In genomic region chr1:3293563-3294080, GRCh38 we compare ENCODE assay signal across 17 cellular contexts.
DNase-seq lines count a peak whose midpoint lies in the region; ATAC-seq, FAIRE-seq and TF ChIP-seq lines count a peak whose summit lies in the region.
"Had no signal": no experiment of that assay in that cellular context is flagged by ENCODE, and none has a peak within 500 bp of the region (broad histone marks: within the 10 kb centered on the region; RNA-seq: fewer than 3 reads in every experiment).

No MANE protein-coding gene starts in this region.

- no peaks in the 10 kb centered on the region for H4K20me1 ChIP-seq in HepG2 (ENCODE audit: insufficient read depth, low read length)

- no peaks in the 10 kb centered on the region for H3K9me3 Mint-ChIP-seq in activated T-cell treated with anti-CD3 and anti-CD28 coated beads, Interleukin-2, amount 50 U/mL, for 24 hours
- H3K9me3 Mint-ChIP-seq: CD4-positive, CD25-positive, alpha-beta regulatory T cell had no signal

- intact Hi-C loops in HepG2 (cut with micrococcal nuclease; ENCODE audit: unreplicated experiment) (loop anchor here (1.0 to 2.0 kb wide), 3 partner anchors 27 to 75 kb away; no protein-coding TSS in a partner anchor), right lobe of liver (cut with DNase I) (no loop called here), stomach (cut with DNase I; ENCODE audit: low total_unique reads) (no loop called here)

- no peaks in the 10 kb centered on the region for H3K79me1 ChIP-seq in mesenchymal stem cell (replicated peaks; ENCODE audit: low read length, poor library complexity, severe bottlenecking)

- CTCF ChIA-PET in HepG2 (lab: Yijun Ruan, JAX; ENCODE audit: low intra/inter-chr PET ratio, low total read pairs), result interaction anchor here (0.8 to 1.6 kb wide), 2 partner anchors 55 to 116 kb away, joined by 3 to 6 read pairs; no protein-coding TSS in a partner anchor

- H3K4me1 ChIP-seq in HepG2 (ENCODE audit: insufficient read depth, low read length) (peaks cover 74% of the 10 kb centered on the region), right lobe of liver (no peaks in the 10 kb centered on the region), mesenchymal stem cell (ENCODE audit: control insufficient read depth, insufficient read depth, low read depth, low read length) (no peaks in the 10 kb centered on the region), stomach (peaks cover 0 to 8% (median 6%) of the 10 kb centered on the region in 4 donors)

- no peak overlapping the region for H3K18ac ChIP-seq in mesenchymal stem cell (ENCODE audit: low read depth in 1 of 2, low read length in 2 of 2)

- H2AFZ ChIP-seq in HepG2 (ENCODE audit: low read length), result no peak overlapping the region
- no peak overlapping the region for H2AFZ ChIP-seq in mesenchymal stem cell (ENCODE audit: low read depth, low read length)

- H3K4me3 Mint-ChIP-seq in activated T-cell treated with anti-CD3 and anti-CD28 coated beads, Interleukin-2, amount 50 U/mL, for 24 hours, result no peak overlapping the region

- H3K27me3 ChIP-seq in HepG2 (ENCODE audit: control insufficient read depth in 1 of 2, insufficient read depth in 2 of 2, low read length in 2 of 2) (no peaks in the 10 kb centered on the region), right lobe of liver (no peaks in the 10 kb centered on the region), mesenchymal stem cell (ENCODE audit: control insufficient read depth in 1 of 2, insufficient read depth in 1 of 2, low read length in 2 of 2) (peaks cover 12 to 95% of the 10 kb centered on the region in 2 experiments), stomach (peaks cover 0 to 23% (median 0%) of the 10 kb centered on the region in 3 donors)

- peak overlapping the region; percentile 12 to 63 (median 51); a peak in 5 of 6 replicates for H3K4me3 ChIP-seq in HepG2 (replicated peaks in 1 of 3; ENCODE audit: insufficient read depth in 1 of 3, low read depth in 2 of 3, low read length in 3 of 3)
- no peak overlapping the region for H3K4me3 ChIP-seq in right lobe of liver
- no peak overlapping the region for H3K4me3 ChIP-seq in mesenchymal stem cell (ENCODE audit: insufficient read depth in 1 of 2, low read depth in 1 of 2, low read length in 2 of 2)
- H3K4me3 ChIP-seq in stomach, result no peak overlapping the region

- peak; percentile 32; the same call in 1 of the 2 replicates for TF ChIP-seq CTCF in HepG2 (CRISPR knock-in tag; IDR thresholded peaks at IDR 0.05)
- TF ChIP-seq CTCF in right lobe of liver (IDR thresholded peaks at IDR 0.05), result no peak
- TF ChIP-seq CTCF in stomach (IDR thresholded peaks at IDR 0.05), result no peak

- FAIRE-seq in HepG2 (lab: Jason Lieb, UNC), result no peak
- FAIRE-seq: GM12891 had no signal

- no peak overlapping the region for H2BK120ac ChIP-seq in mesenchymal stem cell (ENCODE audit: low read depth, low read length)

- no peak overlapping the region for H3K14ac ChIP-seq in mesenchymal stem cell (ENCODE audit: low read length in 2 of 2)

- no peak for TF ChIP-seq RAD21 in HepG2 (CRISPR knock-in tag; IDR thresholded peaks at IDR 0.05)

- H3K27me3 Mint-ChIP-seq in activated T-cell treated with anti-CD3 and anti-CD28 coated beads, Interleukin-2, amount 50 U/mL, for 24 hours, result no peaks in the 10 kb centered on the region
- H3K27me3 Mint-ChIP-seq: CD4-positive, CD25-positive, alpha-beta regulatory T cell had no signal

- no peak overlapping the region for H4K91ac ChIP-seq in mesenchymal stem cell (ENCODE audit: low read length)

- H3K9me3 ChIP-seq in HepG2 (ENCODE audit: low read length) (no peaks in the 10 kb centered on the region), right lobe of liver (no peaks in the 10 kb centered on the region), mesenchymal stem cell (ENCODE audit: control insufficient read depth, low read length) (peaks cover 5% of the 10 kb centered on the region), stomach (no peaks in the 10 kb centered on the region)

- peak overlapping the region; percentile 90 for H3K4me2 ChIP-seq in HepG2 (ENCODE audit: low read depth, low read length)
- no peak overlapping the region for H3K4me2 ChIP-seq in mesenchymal stem cell (ENCODE audit: low read length, poor library complexity, severe bottlenecking)

- peak overlapping the region; percentile 66 for H3K9ac ChIP-seq in HepG2 (ENCODE audit: insufficient read depth, low read depth, low read length)
- no peak overlapping the region for H3K9ac ChIP-seq in mesenchymal stem cell (ENCODE audit: low read length)

- TF ChIP-seq POLR2A in HepG2 (IDR thresholded peaks at IDR 0.05; ENCODE audit: insufficient read depth in 1 of 2, low read depth in 2 of 2, low read length in 2 of 2) (no peak), right lobe of liver (IDR thresholded peaks at IDR 0.05) (no peak), stomach (IDR thresholded peaks at IDR 0.05) (no peak)

- in situ Hi-C loops in HepG2 (cut with HindIII; ENCODE audit: extremely low pct_ligation_motif_present, low pct_unique_long_range_greater_than_20kb), result loop anchor here (25.0 kb wide), 1 partner anchor 231 kb away; the partner anchor contains the start of gene PRDM16

- peak overlapping the region; percentile 45 for H2BK15ac ChIP-seq in mesenchymal stem cell (ENCODE audit: low read depth, poor library complexity, severe bottlenecking)

- H3K27ac ChIP-seq in HepG2 (ENCODE audit: extremely low read length, insufficient read depth, low read length) (peak overlapping the region; percentile 68), right lobe of liver (no peak overlapping the region), mesenchymal stem cell (ENCODE audit: low read length, poor library complexity, severe bottlenecking) (no peak overlapping the region), stomach (no peak overlapping the region)

- peak; percentile 63 for ATAC-seq in HepG2
- no peak for ATAC-seq in right lobe of liver
- ATAC-seq in GM21619 (IDR thresholded peaks at IDR 0.05; ENCODE audit: unreplicated experiment), result no peak
- ATAC-seq in GM18511 (IDR thresholded peaks at IDR 0.05; ENCODE audit: unreplicated experiment), result no peak
- ATAC-seq: Right ventricle myocardium inferior had no signal

- H3K36me3 Mint-ChIP-seq in activated T-cell treated with anti-CD3 and anti-CD28 coated beads, Interleukin-2, amount 50 U/mL, for 24 hours (ENCODE audit: low read depth), result no peaks in the 10 kb centered on the region
- H3K36me3 Mint-ChIP-seq: CD4-positive, CD25-positive, alpha-beta regulatory T cell had no signal

- no peak overlapping the region for H2BK12ac ChIP-seq in mesenchymal stem cell (ENCODE audit: low read length in 2 of 2)

- BruUV-seq in HepG2 (replicated peaks; lab: Mats Ljungman, UMichigan), result no TSS peak

- 9% methylated on average over 11 of the region's 23 CpGs for WGBS in HepG2 (ENCODE audit: low lambda C conversion rate)
- WGBS in right lobe of liver (ENCODE audit: insufficient coverage, low coverage, low lambda C conversion rate, missing lambda C conversion rate), result 56% methylated on average over 8 of the region's 23 CpGs
- 89% methylated on average over 23 of the region's 23 CpGs for WGBS in mesenchymal stem cell
- WGBS in stomach, 5 donors, result 69 to 88% (median 82%) methylated on average over 17 to 23 of the region's 23 CpGs

- H3K79me2 ChIP-seq in HepG2 (ENCODE audit: insufficient read depth, low read length), result no peaks in the 10 kb centered on the region

- no peak overlapping the region for H3K4ac ChIP-seq in mesenchymal stem cell (ENCODE audit: low read depth in 1 of 2, low read length in 2 of 2)

- POLR2A ChIA-PET in HepG2 (lab: Yijun Ruan, JAX), result interaction anchor here (0.6 to 3.0 kb wide), 7 partner anchors 20 to 72 kb away, joined by 3 to 29 read pairs (median 4); no protein-coding TSS in a partner anchor

- TF ChIP-seq EP300 in HepG2 (IDR thresholded peaks at IDR 0.05; ENCODE audit: low read depth in 2 of 2, low read length in 2 of 2) (no peak), HepG2 (CRISPR knock-in tag; IDR thresholded peaks at IDR 0.05; ENCODE audit: borderline replicate concordance) (no peak), stomach (IDR thresholded peaks at IDR 0.05) (no peak)

- no peak overlapping the region for H3K23ac ChIP-seq in mesenchymal stem cell (ENCODE audit: low read length in 2 of 2)

- H2BK5ac ChIP-seq in mesenchymal stem cell (ENCODE audit: low read depth, low read length, poor library complexity, severe bottlenecking), result no peak overlapping the region

- no peak overlapping the region for H3K27ac Mint-ChIP-seq in activated T-cell treated with anti-CD3 and anti-CD28 coated beads, Interleukin-2, amount 50 U/mL, for 24 hours
- H3K27ac Mint-ChIP-seq: CD4-positive, CD25-positive, alpha-beta regulatory T cell had no signal

- H3K4me1 Mint-ChIP-seq in activated T-cell treated with anti-CD3 and anti-CD28 coated beads, Interleukin-2, amount 50 U/mL, for 24 hours (ENCODE audit: low read depth), result no peaks in the 10 kb centered on the region
- H3K4me1 Mint-ChIP-seq: CD4-positive, CD25-positive, alpha-beta regulatory T cell had no signal

- H3K36me3 ChIP-seq in HepG2 (replicated peaks in 1 of 2; ENCODE audit: control insufficient read depth in 1 of 2, insufficient read depth in 2 of 2, low read length in 2 of 2) (no peaks in the 10 kb centered on the region), right lobe of liver (no peaks in the 10 kb centered on the region), mesenchymal stem cell (ENCODE audit: control insufficient read depth in 1 of 2, insufficient read depth in 2 of 2, low read depth in 1 of 2, low read length in 2 of 2) (no peaks in the 10 kb centered on the region), stomach (no peaks in the 10 kb centered on the region)

- no peak overlapping the region for H4K8ac ChIP-seq in mesenchymal stem cell (ENCODE audit: low read length)

- H2AK5ac ChIP-seq in mesenchymal stem cell (ENCODE audit: low read length, severe bottlenecking), result no peak overlapping the region

- DNase-seq in HepG2 (ENCODE audit: low spot score) (no peak), right lobe of liver (no peak), NCI-H748 treated with DMSO at 0.1 percent for 48 hours (lab: John Stamatoyannopoulos, UW) (peak; percentile 62), mesenchymal stem cell (no peak), stomach (no peak)
- no peak for DNase-seq in activated T-cell treated with anti-CD3 and anti-CD28 coated beads, Interleukin-2, amount 50 U/mL, for 24 hours
- DNase-seq: CD4-positive, CD25-positive, alpha-beta regulatory T cell; DND-41; Kasumi-1; NCI-H187; NCI-H226; NCI-H524 treated with DMSO at 0.1 percent for 48 hours; OCI-M1 had no signal

TF ChIP-seq in HepG2, 621 proteins besides CTCF, POLR2A, EP300 and RAD21 (continues in another document):
- TF ChIP-seq MEIS1 (CRISPR knock-in tag; IDR thresholded peaks at IDR 0.05; ENCODE audit: borderline replicate concordance), result peak; percentile 22; the same call in 1 of the 2 replicates
- TF ChIP-seq SP1 (IDR thresholded peaks at IDR 0.05), result no peak
- no peak for TF ChIP-seq SP1 (CRISPR knock-in tag; IDR thresholded peaks at IDR 0.05)
- no peak for TF ChIP-seq ESRRA (CRISPR knock-in tag; IDR thresholded peaks at IDR 0.05; ENCODE audit: low read depth)
- TF ChIP-seq PTBP1 (IDR thresholded peaks at IDR 0.05; ENCODE audit: low read depth, low read length, poor library complexity, severe bottlenecking), result no peak
- TF ChIP-seq ZBTB8A (CRISPR knock-in tag; IDR thresholded peaks at IDR 0.05; ENCODE audit: borderline replicate concordance, low read depth), result no peak

Comparison
In these comparisons a context has a peak if more than half of its experiments do, and no peak if none do; other contexts are left out.
1. H3K4me3 ChIP-seq: peak in HepG2 (3 of 3); none in right lobe of liver (0 of 3), mesenchymal stem cell (0 of 2) and stomach (0 of 4).